ENCODE assay signal across 17 cellular contexts in the genomic region with DNA sequence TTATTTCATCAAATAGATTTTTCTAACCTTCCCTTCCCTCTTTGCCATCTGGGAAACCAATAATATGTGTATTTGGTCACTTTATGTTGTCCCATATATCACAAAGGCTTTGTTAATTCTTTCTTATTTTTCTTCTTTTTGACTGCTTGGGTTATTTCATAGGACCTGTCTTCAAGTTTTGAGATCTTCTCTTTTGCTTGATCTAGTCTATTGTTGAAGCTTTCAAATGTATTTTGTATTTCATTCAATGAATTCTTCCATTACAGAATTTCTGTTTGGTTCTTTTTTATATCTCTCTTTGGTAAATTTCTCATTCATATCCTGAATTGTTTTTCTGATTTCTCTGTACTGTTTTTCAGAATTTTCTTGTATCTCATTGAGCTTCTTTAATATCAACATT.
A peak's percentile ranks its signal among the peaks of the same experiment; 100 is the strongest.
DNase-seq lines count a peak whose midpoint lies in the region; ATAC-seq, FAIRE-seq and TF ChIP-seq lines count a peak whose summit lies in the region.
"Had no signal": no experiment of that assay in that cellular context is flagged by ENCODE, and none has a peak within 500 bp of the region (broad histone marks: within the 10 kb centered on the region; RNA-seq: fewer than 3 reads in every experiment).

No MANE protein-coding gene starts in this region.

- H3K9me2 ChIP-seq in Karpas-422 (replicated peaks; ENCODE audit: insufficient read depth, low read length): no peaks in the 10 kb centered on the region

- H3K4me3 Mint-ChIP-seq in stimulated activated naive B cell treated with anti-CD40 and anti-IgM and Interleukin-4, amounts not matched to agents 10 μg/mL and 1 μg/mL and 100 μg/mL, for 72 hours: no peak overlapping the region
- no peak overlapping the region for H3K4me3 Mint-ChIP-seq in glutamatergic neuron (ENCODE audit: unreplicated experiment)
- H3K4me3 Mint-ChIP-seq: CD14-positive monocyte; CD8-positive, alpha-beta T cell; GM23338 had no signal

- in situ Hi-C loops in HepG2 (cut with HindIII; ENCODE audit: extremely low pct_ligation_motif_present, low pct_unique_long_range_greater_than_20kb) (no loop called here), K562 (cut with MboI) (no loop called here)

- TF ChIP-seq POLR2A in HepG2 (IDR thresholded peaks at IDR 0.05; ENCODE audit: insufficient read depth in 1 of 2, low read depth in 2 of 2, low read length in 2 of 2) (no peak), right lobe of liver (IDR thresholded peaks at IDR 0.05) (no peak), K562 (conservative IDR thresholded peaks at IDR 0.05) (no peak)

- no peak overlapping the region for H3K4me3 ChIP-seq in HepG2 (replicated peaks in 1 of 3; ENCODE audit: insufficient read depth in 1 of 3, low read depth in 2 of 3, low read length in 3 of 3)
- H3K4me3 ChIP-seq in right lobe of liver: no peak overlapping the region
- H3K4me3 ChIP-seq in Karpas-422 (ENCODE audit: low read length): no peak overlapping the region
- no peak overlapping the region for H3K4me3 ChIP-seq in K562
- no peak overlapping the region for H3K4me3 ChIP-seq in heart right ventricle
- H3K4me3 ChIP-seq: GM23338 had no signal

- peaks cover 19 to 29% of the 10 kb centered on the region in 2 donors for H3K9me3 Mint-ChIP-seq in stimulated activated naive B cell treated with anti-CD40 and anti-IgM and Interleukin-4, amounts not matched to agents 10 μg/mL and 1 μg/mL and 100 μg/mL, for 72 hours
- H3K9me3 Mint-ChIP-seq in glutamatergic neuron (ENCODE audit: unreplicated experiment): peaks cover 6% of the 10 kb centered on the region

- no peak for TF ChIP-seq CTCF in HepG2 (CRISPR knock-in tag; IDR thresholded peaks at IDR 0.05)
- no peak for TF ChIP-seq CTCF in right lobe of liver (IDR thresholded peaks at IDR 0.05)
- no peak for TF ChIP-seq CTCF in K562 (IDR thresholded peaks at IDR 0.05 in 2 of 3, conservative IDR thresholded peaks at IDR 0.05 in 1 of 3; ENCODE audit: insufficient read depth in 2 of 3, low read depth in 1 of 3, low read length in 3 of 3)
- no peak for TF ChIP-seq CTCF in heart right ventricle (IDR thresholded peaks at IDR 0.05)
- TF ChIP-seq CTCF in glutamatergic neuron (IDR thresholded peaks at IDR 0.05; ENCODE audit: partially characterized antibody, unreplicated experiment): no peak

- H3K9ac ChIP-seq in HepG2 (ENCODE audit: insufficient read depth, low read depth, low read length) (no peak overlapping the region), Karpas-422 (ENCODE audit: low read length) (no peak overlapping the region), K562 (ENCODE audit: insufficient read depth in 1 of 2, low read depth in 2 of 2, low read length in 2 of 2) (no peak overlapping the region)

- peaks cover 13% of the 10 kb centered on the region; the same call in 1 of the 2 replicates for H3K9me3 ChIP-seq in HepG2 (ENCODE audit: low read length)
- no peaks in the 10 kb centered on the region for H3K9me3 ChIP-seq in right lobe of liver
- peaks cover 30% of the 10 kb centered on the region for H3K9me3 ChIP-seq in Karpas-422 (ENCODE audit: low read length)
- H3K9me3 ChIP-seq in K562 (replicated peaks; ENCODE audit: control insufficient read depth, insufficient read depth, low read depth, low read length): peaks cover 4% of the 10 kb centered on the region; the same call in 1 of the 2 replicates
- H3K9me3 ChIP-seq in heart right ventricle: peaks cover 0 to 30% (median 19%) of the 10 kb centered on the region in 11 donors

- H3K27ac ChIP-seq in HepG2 (ENCODE audit: extremely low read length, insufficient read depth, low read length): no peak overlapping the region
- no peak overlapping the region for H3K27ac ChIP-seq in right lobe of liver
- no peak overlapping the region for H3K27ac ChIP-seq in Karpas-422 (ENCODE audit: low read length)
- no peak overlapping the region for H3K27ac ChIP-seq in K562 (ENCODE audit: extremely low read depth, low read depth, low read length)
- no peak overlapping the region for H3K27ac ChIP-seq in heart right ventricle

- FAIRE-seq in HepG2 (lab: Jason Lieb, UNC) (no peak), K562 (lab: Jason Lieb, UNC) (no peak)
- FAIRE-seq: A204.1, D721Med had no signal

- no peak for DNase-seq in HepG2 (ENCODE audit: low spot score)
- no peak for DNase-seq in right lobe of liver
- DNase-seq in Karpas-422: peak; percentile 69
- DNase-seq in K562 (ENCODE audit: extremely low read depth in 1 of 4, low spot score in 3 of 4): no peak
- no peak for DNase-seq in stimulated activated naive B cell treated with anti-CD40 and anti-IgM and Interleukin-4, amounts not matched to agents 10 μg/mL and 1 μg/mL and 100 μg/mL, for 72 hours
- DNase-seq in heart right ventricle: no peak
- DNase-seq in glutamatergic neuron: no peak
- DNase-seq: BE2C; CD8-positive, alpha-beta T cell; COR-L47; DMS153; H7 had no signal

- H2AFZ ChIP-seq in HepG2 (ENCODE audit: low read length) (no peak overlapping the region), Karpas-422 (ENCODE audit: low read length) (no peak overlapping the region), K562 (ENCODE audit: low read depth, low read length) (no peak overlapping the region)
- H2AFZ ChIP-seq: GM23338 had no signal

- H3K27me3 Mint-ChIP-seq in stimulated activated naive B cell treated with anti-CD40 and anti-IgM and Interleukin-4, amounts not matched to agents 10 μg/mL and 1 μg/mL and 100 μg/mL, for 72 hours: no peaks in the 10 kb centered on the region
- peaks cover 2% of the 10 kb centered on the region for H3K27me3 Mint-ChIP-seq in glutamatergic neuron (ENCODE audit: unreplicated experiment)

- TSS peak; percentile 14 for BruUV-seq in HepG2 (replicated peaks; lab: Mats Ljungman, UMichigan)
- no TSS peak for BruUV-seq in K562 (replicated peaks; lab: Mats Ljungman, UMichigan)

- peaks cover 5% of the 10 kb centered on the region for H3K79me2 ChIP-seq in HepG2 (ENCODE audit: insufficient read depth, low read length)
- peaks cover 90% of the 10 kb centered on the region for H3K79me2 ChIP-seq in Karpas-422 (ENCODE audit: low read length)
- H3K79me2 ChIP-seq in K562 (ENCODE audit: control insufficient read depth, insufficient read depth, low read length): no peaks in the 10 kb centered on the region

- H3K4me1 ChIP-seq in HepG2 (ENCODE audit: insufficient read depth, low read length) (no peaks in the 10 kb centered on the region), right lobe of liver (no peaks in the 10 kb centered on the region), Karpas-422 (ENCODE audit: low read length) (peaks cover 3% of the 10 kb centered on the region; the same call in 1 of the 2 replicates), K562 (replicated peaks in 1 of 2; ENCODE audit: control insufficient read depth in 2 of 2, insufficient read depth in 2 of 2, low read length in 2 of 2) (no peaks in the 10 kb centered on the region), heart right ventricle (peaks cover 0 to 30% (median 16%) of the 10 kb centered on the region in 9 donors)
- H3K4me1 ChIP-seq: BE2C had no signal

- POLR2A ChIA-PET in HepG2 (lab: Yijun Ruan, JAX): no interaction called here
- POLR2A ChIA-PET in K562 (lab: Yijun Ruan, JAX): no interaction called here

- TF ChIP-seq EP300 in HepG2 (IDR thresholded peaks at IDR 0.05; ENCODE audit: low read depth in 2 of 2, low read length in 2 of 2) (no peak), HepG2 (CRISPR knock-in tag; IDR thresholded peaks at IDR 0.05; ENCODE audit: borderline replicate concordance) (no peak), K562 (IDR thresholded peaks at IDR 0.05; ENCODE audit: low read length) (no peak)

- H4K20me1 ChIP-seq in HepG2 (ENCODE audit: insufficient read depth, low read length): peaks cover 6% of the 10 kb centered on the region; the same call in 1 of the 2 replicates
- no peaks in the 10 kb centered on the region for H4K20me1 ChIP-seq in Karpas-422 (ENCODE audit: insufficient read depth, low read depth, low read length)
- H4K20me1 ChIP-seq in K562 (replicated peaks; ENCODE audit: control insufficient read depth, insufficient read depth, low read length): no peaks in the 10 kb centered on the region

- peaks cover 62 to 82% of the 10 kb centered on the region in 2 donors for H3K36me3 Mint-ChIP-seq in stimulated activated naive B cell treated with anti-CD40 and anti-IgM and Interleukin-4, amounts not matched to agents 10 μg/mL and 1 μg/mL and 100 μg/mL, for 72 hours
- peaks cover 23% of the 10 kb centered on the region for H3K36me3 Mint-ChIP-seq in glutamatergic neuron (ENCODE audit: unreplicated experiment)

- H3K27ac Mint-ChIP-seq in stimulated activated naive B cell treated with anti-CD40 and anti-IgM and Interleukin-4, amounts not matched to agents 10 μg/mL and 1 μg/mL and 100 μg/mL, for 72 hours: peak overlapping the region; percentile 82
- H3K27ac Mint-ChIP-seq in glutamatergic neuron (ENCODE audit: unreplicated experiment): no peak overlapping the region
- H3K27ac Mint-ChIP-seq: CD8-positive, alpha-beta T cell; GM23338 had no signal

- H3K27me3 ChIP-seq in HepG2 (ENCODE audit: control insufficient read depth in 1 of 2, insufficient read depth in 2 of 2, low read length in 2 of 2): no peaks in the 10 kb centered on the region
- no peaks in the 10 kb centered on the region for H3K27me3 ChIP-seq in right lobe of liver
- no peaks in the 10 kb centered on the region for H3K27me3 ChIP-seq in Karpas-422 (ENCODE audit: low read length)
- no peaks in the 10 kb centered on the region for H3K27me3 ChIP-seq in K562 (ENCODE audit: control insufficient read depth in 2 of 2, insufficient read depth in 2 of 2, low read length in 2 of 2)
- H3K27me3 ChIP-seq in heart right ventricle: no peaks in the 10 kb centered on the region
- H3K27me3 ChIP-seq: BE2C had no signal

- intact Hi-C loops in HepG2 (cut with micrococcal nuclease; ENCODE audit: unreplicated experiment) (no loop called here), right lobe of liver (cut with DNase I) (no loop called here), K562 (cut with micrococcal nuclease) (no loop called here), heart right ventricle (cut with DNase I) (no loop called here)

- H3K9me1 ChIP-seq in K562 (ENCODE audit: control insufficient read depth, insufficient read depth, low read length): no peaks in the 10 kb centered on the region

- H3K4me1 Mint-ChIP-seq in stimulated activated naive B cell treated with anti-CD40 and anti-IgM and Interleukin-4, amounts not matched to agents 10 μg/mL and 1 μg/mL and 100 μg/mL, for 72 hours: peaks cover 30 to 65% of the 10 kb centered on the region in 2 donors
- no peaks in the 10 kb centered on the region for H3K4me1 Mint-ChIP-seq in glutamatergic neuron (ENCODE audit: low read depth, unreplicated experiment)

- H3K36me3 ChIP-seq in HepG2 (replicated peaks in 1 of 2; ENCODE audit: control insufficient read depth in 1 of 2, insufficient read depth in 2 of 2, low read length in 2 of 2) (peaks cover 11 to 34% of the 10 kb centered on the region in 2 experiments; a peak in 4 of 5 replicates), right lobe of liver (no peaks in the 10 kb centered on the region), Karpas-422 (ENCODE audit: insufficient read depth, low read length) (peaks cover 61% of the 10 kb centered on the region), K562 (ENCODE audit: control insufficient read depth, insufficient read depth, low read length) (no peaks in the 10 kb centered on the region), heart right ventricle (peaks cover 0 to 36% (median 0%) of the 10 kb centered on the region in 9 donors)

- no peak for ATAC-seq in HepG2
- ATAC-seq in right lobe of liver: no peak
- ATAC-seq in K562: no peak
- no peak for ATAC-seq in stimulated activated naive B cell treated with anti-CD40 and anti-IgM and Interleukin-4, amounts not matched to agents 10 μg/mL and 1 μg/mL and 100 μg/mL, for 72 hours (replicated peaks)
- no peak for ATAC-seq in heart right ventricle
- ATAC-seq in HG03442 (IDR thresholded peaks at IDR 0.05; ENCODE audit: unreplicated experiment): no peak
- ATAC-seq: CD8-positive, alpha-beta T cell; GM23338 had no signal

- H3K4me2 ChIP-seq in HepG2 (ENCODE audit: low read depth, low read length) (no peak overlapping the region), Karpas-422 (ENCODE audit: low read depth, low read length, poor library complexity, severe bottlenecking) (no peak overlapping the region), K562 (ENCODE audit: insufficient read depth, low read length) (no peak overlapping the region)
- H3K4me2 ChIP-seq: GM23338 had no signal

- CTCF ChIA-PET in HepG2 (lab: Yijun Ruan, JAX; ENCODE audit: low intra/inter-chr PET ratio, low total read pairs): no interaction called here
- CTCF ChIA-PET in K562 (lab: Yijun Ruan, JAX; ENCODE audit: low intra/inter-chr PET ratio): no interaction called here

- TF ChIP-seq RAD21 in HepG2 (CRISPR knock-in tag; IDR thresholded peaks at IDR 0.05) (no peak), K562 (CRISPR knock-in tag; conservative IDR thresholded peaks at IDR 0.05 in 1 of 2, IDR thresholded peaks at IDR 0.05 in 1 of 2) (no peak)

Comparison
In these comparisons a context has a peak if more than half of its experiments do, and no peak if none do; other contexts are left out.
1. Of the 241 proteins assayed by ChIP-seq in both HepG2 and K562: peak only in HepG2: none; only in K562: CBX5, TRIM24 and ZNF280B; in both: none; in neither: 237; mixed calls (peak in some experiments, not most) for 1.